1 cellular context compared by ENCODE assay signal in genomic region chr7:95595825-95596182, GRCh38.
TF ChIP-seq lines count a peak whose summit lies in the region.

No MANE protein-coding gene starts in this region.

TF ChIP-seq in SK-N-SH, 30 proteins besides CTCF, POLR2A, EP300 and RAD21 (continued from another document):
- TF ChIP-seq USF2 (IDR thresholded peaks at IDR 0.05; ENCODE audit: borderline replicate concordance, low read depth, low read length) (no peak), CHD2 (IDR thresholded peaks at IDR 0.05; ENCODE audit: low read length, partially characterized antibody) (no peak), JUND (IDR thresholded peaks at IDR 0.05) (no peak)
TF ChIP-seq in SK-N-SH: peak in this region for 0.
